ENCODE assay signal across 8 cellular contexts in the genomic region with DNA sequence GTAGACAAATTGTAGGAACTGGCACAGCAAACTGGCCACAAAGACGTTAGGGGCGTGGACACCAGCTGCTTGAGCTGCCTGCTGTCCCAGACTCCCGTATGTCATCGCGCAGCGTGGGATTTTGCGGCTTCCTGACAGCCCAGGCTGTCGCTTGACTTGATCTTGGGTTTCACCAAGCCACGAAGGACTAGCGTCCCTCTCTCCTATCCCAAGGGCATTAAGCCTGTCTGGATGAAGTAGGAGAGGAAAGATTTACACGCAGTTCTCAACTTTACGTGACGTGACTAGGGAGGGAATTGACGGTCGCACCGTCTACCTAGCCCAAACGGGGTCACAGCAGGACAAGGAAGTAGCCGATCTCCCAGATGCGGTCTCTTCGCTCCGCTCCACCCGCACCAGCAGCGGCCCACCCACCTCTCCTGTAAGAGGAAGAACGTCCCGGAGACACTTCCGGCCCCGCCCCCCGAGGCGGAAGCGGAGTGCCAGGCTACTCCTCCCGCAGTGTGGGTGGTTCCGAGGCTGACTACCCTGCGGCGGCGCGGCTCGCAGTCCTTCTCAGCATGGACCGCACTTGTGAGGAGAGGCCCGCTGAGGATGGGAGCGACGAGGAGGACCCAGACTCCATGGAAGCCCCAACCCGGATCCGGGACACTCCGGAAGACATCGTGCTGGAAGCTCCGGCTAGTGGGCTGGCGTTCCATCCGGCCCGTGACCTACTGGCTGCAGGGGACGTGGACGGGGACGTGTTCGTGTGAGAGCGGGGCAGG. TPM values are rescaled to one million over a fixed set of nuclear protein-coding genes. Genes with fewer than 3 reads are reported as not detected.
DNase-seq lines count a peak whose midpoint lies in the region; ATAC-seq, FAIRE-seq and TF ChIP-seq lines count a peak whose summit lies in the region.

A gene with protein sequence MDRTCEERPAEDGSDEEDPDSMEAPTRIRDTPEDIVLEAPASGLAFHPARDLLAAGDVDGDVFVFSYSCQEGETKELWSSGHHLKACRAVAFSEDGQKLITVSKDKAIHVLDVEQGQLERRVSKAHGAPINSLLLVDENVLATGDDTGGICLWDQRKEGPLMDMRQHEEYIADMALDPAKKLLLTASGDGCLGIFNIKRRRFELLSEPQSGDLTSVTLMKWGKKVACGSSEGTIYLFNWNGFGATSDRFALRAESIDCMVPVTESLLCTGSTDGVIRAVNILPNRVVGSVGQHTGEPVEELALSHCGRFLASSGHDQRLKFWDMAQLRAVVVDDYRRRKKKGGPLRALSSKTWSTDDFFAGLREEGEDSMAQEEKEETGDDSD (plus strand): TSS at position 552 of the 767 bp plus-strand sequence. CDS start 9 bp downstream, at position 561.

- H3K4me3 ChIP-seq in right atrium auricular region (peak within 1 kb of the TSS; percentile 88), psoas muscle (peak within 1 kb of the TSS; percentile 85)

- no peak for TF ChIP-seq CTCF in right atrium auricular region (IDR thresholded peaks at IDR 0.05)
- no peak for TF ChIP-seq CTCF in psoas muscle (IDR thresholded peaks at IDR 0.05)

- no peaks in the 10 kb centered on the region for H3K27me3 ChIP-seq in right atrium auricular region
- no peaks in the 10 kb centered on the region for H3K27me3 ChIP-seq in psoas muscle (ENCODE audit: insufficient read depth in 3 of 3, low read length in 2 of 3)

- intact Hi-C loops in psoas muscle (cut with DNase I), result loop anchor here in 1 of 2 donors (2.0 to 5.0 kb wide), 2 partner anchors 26 to 38 kb away; a partner anchor contains a TSS

- H3K27ac ChIP-seq in right atrium auricular region (peak within 1 kb of the TSS; percentile 88), psoas muscle (peak within 1 kb of the TSS; percentile 89)

- ATAC-seq in HG02884 (IDR thresholded peaks at IDR 0.05; ENCODE audit: unreplicated experiment), result peak; percentile 97
- ATAC-seq in psoas muscle, result peak; percentile 98 to 99 (median 98)

- peaks cover 0 to 20% of the 10 kb centered on the region in 2 donors for H3K4me1 ChIP-seq in right atrium auricular region
- H3K4me1 ChIP-seq in psoas muscle, result peaks cover 17% of the 10 kb centered on the region

- peak; percentile 96 for TF ChIP-seq POLR2A in GM15510 (IDR thresholded peaks at IDR 0.05; ENCODE audit: borderline replicate concordance, extremely low read depth, insufficient read length)

- no peaks in the 10 kb centered on the region for H3K9me3 ChIP-seq in right atrium auricular region
- H3K9me3 ChIP-seq in psoas muscle, result no peaks in the 10 kb centered on the region

- FAIRE-seq in urothelium cell line (lab: Jason Lieb, UNC), result no peak

- DNase-seq in NCI-H187 (lab: John Stamatoyannopoulos, UW) (peak; percentile 83 to 86), T-helper 2 cell (peak; percentile 90 to 97 (median 95)), anterior cingulate cortex (lab: John Stamatoyannopoulos, UW) (peak; percentile 66 to 97 (median 93)), right atrium auricular region (ENCODE audit: low spot score) (peak; percentile 97), psoas muscle (peak; percentile 97 to 98), urothelium cell line (ENCODE audit: low spot score) (peak; percentile 90)

- H3K36me3 ChIP-seq in right atrium auricular region, result peaks cover 53% of the 10 kb centered on the region
- H3K36me3 ChIP-seq in psoas muscle (ENCODE audit: insufficient read depth in 1 of 2, low read depth in 1 of 2), result peaks cover 21 to 71% of the 10 kb centered on the region in 2 donors

- whole genome bisulfite sequencing in psoas muscle, 3 donors, result 1% methylated on average over 47 to 54 of the region's 54 CpGs

RNA-seq across cellular contexts. Expression of the gene that starts here (rescaled TPM):
- total RNA-seq in right atrium auricular region (10 to 100 TPM in 1 of 2 donors, 1 to 10 TPM in 1; 8.3 to 12.4 TPM), psoas muscle (10 to 100 TPM in 3 of 4 donors, 1 to 10 TPM in 1; 9.9 to 20.9 (median 13.3) TPM)
- 10 to 100 TPM; 12.3 to 33.4 (median 26.9) TPM for polyA plus RNA-seq in psoas muscle

Comparison
In these comparisons a context has a peak if more than half of its experiments do, and no peak if none do; other contexts are left out.
1. Peak in every context shown above with its lines: DNase-seq, ATAC-seq, H3K4me3 ChIP-seq and H3K27ac ChIP-seq.